15 cellular contexts compared by ENCODE assay signal in the genomic region with DNA sequence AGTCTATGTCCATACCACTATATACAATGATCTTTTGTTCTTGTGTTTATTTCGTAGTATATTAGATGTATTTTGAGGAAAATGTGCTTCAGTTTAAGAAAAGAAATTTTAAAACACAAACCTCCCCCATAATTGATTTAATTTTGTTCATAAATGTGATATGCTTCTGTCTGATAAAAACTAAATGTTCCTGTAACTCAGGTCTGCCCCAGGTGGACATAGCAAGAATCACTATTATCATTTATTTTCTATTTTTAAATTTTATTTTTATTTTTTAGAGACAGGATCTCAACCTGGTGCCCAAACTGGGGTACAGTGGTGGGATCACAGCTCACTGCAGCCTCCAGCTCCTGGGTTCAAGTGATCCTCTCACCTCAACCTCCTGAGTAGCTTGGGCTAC. TPM values are rescaled to one million over a fixed set of nuclear protein-coding genes. Genes with fewer than 3 reads are reported as not detected.
DNase-seq lines count a peak whose midpoint lies in the region; ATAC-seq and TF ChIP-seq lines count a peak whose summit lies in the region.
"Had no signal": no experiment of that assay in that cellular context is flagged by ENCODE, and none has a peak within 500 bp of the region (broad histone marks: within the 10 kb centered on the region; RNA-seq: fewer than 3 reads in every experiment).

No MANE protein-coding gene starts in this region.

- H3K9ac ChIP-seq in smooth muscle cell (ENCODE audit: low read depth) = no peak overlapping the region

- POLR2A ChIA-PET in Panc1 (lab: Charles Lee) = no interaction called here

- H3K9me3 ChIP-seq in Panc1 (ENCODE audit: control insufficient read depth, insufficient read depth, low read depth, low read length) (no peaks in the 10 kb centered on the region), smooth muscle cell (replicated peaks; ENCODE audit: low read depth) (no peaks in the 10 kb centered on the region)
- H3K9me3 ChIP-seq: esophagus muscularis mucosa had no signal

- WGBS in smooth muscle cell (ENCODE audit: low lambda C conversion rate) = 100% methylated on average over 1 of the region's 1 CpG

- H3K4me2 ChIP-seq in smooth muscle cell = no peak overlapping the region

- intact Hi-C loops in Panc1 (cut with micrococcal nuclease; ENCODE audit: unreplicated experiment) = no loop called here

- no peak overlapping the region for H3K4me3 ChIP-seq in Panc1 (ENCODE audit: low read depth in 2 of 2, low read length in 2 of 2)
- H3K4me3 ChIP-seq in smooth muscle cell = no peak overlapping the region
- H3K4me3 ChIP-seq: esophagus muscularis mucosa had no signal

- no peak overlapping the region for H2AFZ ChIP-seq in smooth muscle cell (ENCODE audit: low read depth)

- no peaks in the 10 kb centered on the region for H3K79me2 ChIP-seq in smooth muscle cell (ENCODE audit: low read depth)

- DNase-seq in DMS53 (lab: John Stamatoyannopoulos, UW) (peak; percentile 36), DMS53 treated with DMSO at 0.1 percent for 48 hours (lab: John Stamatoyannopoulos, UW; ENCODE audit: unreplicated experiment) (no peak), Panc1 (ENCODE audit: low read depth, low spot score) (no peak), fibroblast of peridontal ligament (ENCODE audit: extremely low read depth) (peak; percentile 22), smooth muscle cell (lab: John Stamatoyannopoulos, UW; ENCODE audit: unreplicated experiment) (no peak), LoVo (ENCODE audit: low spot score) (no peak)
- DNase-seq: caudate nucleus; left colon; NCI-H2107; occipital lobe; stimulated activated CD4-positive, alpha-beta T cell treated with anti-CD3 and anti-CD28 coated beads, Interleukin-1b, Interleukin-23, amount 100 ng/mL, for 48 hours; stimulated activated naive CD4-positive, alpha-beta T cell had no signal

- BruUV-seq in Panc1 (replicated peaks; lab: Mats Ljungman, UMichigan) = no TSS peak

- H3K4me1 ChIP-seq in Panc1 (ENCODE audit: control insufficient read depth, insufficient read depth, low read length) = no peaks in the 10 kb centered on the region
- no peaks in the 10 kb centered on the region for H3K4me1 ChIP-seq in smooth muscle cell (ENCODE audit: low read depth)
- H3K4me1 ChIP-seq: esophagus muscularis mucosa had no signal

- H3K36me3 ChIP-seq in Panc1 (ENCODE audit: control insufficient read depth, insufficient read depth, low read length) = no peaks in the 10 kb centered on the region
- no peaks in the 10 kb centered on the region for H3K36me3 ChIP-seq in smooth muscle cell (ENCODE audit: low read depth)

- in situ Hi-C loops in Panc1 (cut with HindIII; ENCODE audit: low pct_unique_long_range_greater_than_20kb, low sequenced_read_pairs) = no loop called here

- TF ChIP-seq CTCF in Panc1 (IDR thresholded peaks at IDR 0.05) (peak; percentile 53; the same call in 1 of the 2 replicates), smooth muscle cell (IDR thresholded peaks at IDR 0.05; ENCODE audit: borderline replicate concordance, insufficient read depth, poor library complexity, severe bottlenecking) (peak; percentile 39)

- H3K27ac ChIP-seq in Panc1 (ENCODE audit: low read length) (no peak overlapping the region), smooth muscle cell (ENCODE audit: low read depth) (no peak overlapping the region)
- H3K27ac ChIP-seq: esophagus muscularis mucosa had no signal

- H4K20me1 ChIP-seq in smooth muscle cell (ENCODE audit: low read depth) = no peaks in the 10 kb centered on the region

- CTCF ChIA-PET in Panc1 (lab: Charles Lee) = no interaction called here

- no peaks in the 10 kb centered on the region for H3F3A ChIP-seq in smooth muscle cell (ENCODE audit: low read depth)

- no peak for ATAC-seq in Panc1
- no peak for ATAC-seq in GM18868 (IDR thresholded peaks at IDR 0.05; ENCODE audit: unreplicated experiment)
- no peak for ATAC-seq in GM21360 (IDR thresholded peaks at IDR 0.05; ENCODE audit: unreplicated experiment)
- ATAC-seq: left colon had no signal

- no peaks in the 10 kb centered on the region for H3K27me3 ChIP-seq in Panc1 (ENCODE audit: control insufficient read depth, insufficient read depth, low read length)
- no peaks in the 10 kb centered on the region for H3K27me3 ChIP-seq in smooth muscle cell (ENCODE audit: low read depth)
- H3K27me3 ChIP-seq: esophagus muscularis mucosa had no signal

RNA-seq across cellular contexts. Expression of gene BEND7, which starts 43.2 kb away (rescaled TPM):
- 7.6 TPM for total RNA-seq in Panc1 (2021; ENCODE audit: unreplicated experiment)
- 3.5 TPM for polyA plus RNA-seq in Panc1 (2012; ENCODE audit: insufficient read length)
- 3.4 and 5.8 TPM in 2 replicates for total RNA-seq in smooth muscle cell
- 1.7 and 4.4 TPM in 2 replicates for polyA plus RNA-seq in smooth muscle cell

Comparison
In these comparisons a context has a peak if more than half of its experiments do, and no peak if none do; other contexts are left out.
1. DNase-seq: peak in DMS53 (single experiment) and fibroblast of peridontal ligament (single experiment); none in DMS53 treated with DMSO at 0.1 percent for 48 hours (single experiment), Panc1 (single experiment), smooth muscle cell (single experiment) and LoVo (single experiment).